Comparison of ENCODE assay signal across 8 cellular contexts in the genomic region with DNA sequence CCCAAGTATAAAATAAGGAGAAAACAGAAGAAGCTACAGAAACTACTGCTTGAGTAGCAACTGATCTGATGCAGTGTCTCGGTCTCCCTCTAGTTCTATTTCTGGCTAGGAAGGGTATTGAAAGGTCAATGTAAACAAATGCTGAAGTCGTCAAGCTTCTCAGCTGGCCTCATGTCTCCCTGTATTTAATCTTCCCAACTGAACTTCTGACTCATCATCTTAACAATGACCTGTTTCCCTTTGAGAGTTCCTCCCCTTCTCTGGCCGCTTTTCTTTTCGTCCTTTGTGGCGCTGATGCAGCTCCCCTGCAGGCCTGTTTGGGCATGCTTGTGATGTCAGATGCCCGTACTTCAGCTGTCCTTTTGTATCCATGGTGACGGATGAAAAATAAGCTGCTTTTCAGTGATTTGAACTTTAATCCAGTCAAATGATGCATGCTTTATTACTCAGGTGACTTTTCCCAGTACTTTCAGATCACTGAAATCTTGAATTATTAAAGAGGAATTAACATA. TPM values are rescaled to one million over a fixed set of nuclear protein-coding genes. Genes with fewer than 3 reads are reported as not detected.
A peak's percentile ranks its signal among the peaks of the same experiment; 100 is the strongest.
DNase-seq lines count a peak whose midpoint lies in the region; ATAC-seq, FAIRE-seq and TF ChIP-seq lines count a peak whose summit lies in the region.

No MANE protein-coding gene starts in this region.

- H3K36me3 Mint-ChIP-seq in activated B cell treated with CpG ODN at 0.5 μM for 24 hours (ENCODE audit: low read depth), result no peaks in the 10 kb centered on the region

- H3K4me1 ChIP-seq in pancreas, result peaks cover 0 to 15% (median 6%) of the 10 kb centered on the region in 3 donors

- H3K4me3 Mint-ChIP-seq in activated B cell treated with CpG ODN at 0.5 μM for 24 hours, result peak overlapping the region; percentile 17

- CTCF ChIA-PET in activated B cell treated with CpG ODN at 0.5 μM for 24 hours (lab: Charles Lee), result no interaction called here

- 38 to 45% methylated on average over 7 of the region's 7 CpGs for WGBS in pancreas, 2 donors

- H3K27me3 ChIP-seq in pancreas, result no peaks in the 10 kb centered on the region

- POLR2A ChIA-PET in activated B cell treated with CpG ODN at 0.5 μM for 24 hours (lab: Charles Lee), result interaction anchor here (0.6 kb wide), 1 partner anchor 233 kb away, joined by 3 read pairs; no protein-coding TSS in a partner anchor

- no peaks in the 10 kb centered on the region for H3K9me3 ChIP-seq in pancreas

- TF ChIP-seq CTCF in activated B cell treated with CpG ODN at 0.5 μM for 24 hours (IDR thresholded peaks at IDR 0.05), result no peak
- peak in 2 of 4 donors; percentile 13 to 14 for TF ChIP-seq CTCF in pancreas (IDR thresholded peaks at IDR 0.05)

- H3K4me1 Mint-ChIP-seq in activated B cell treated with CpG ODN at 0.5 μM for 24 hours, result peaks cover 8% of the 10 kb centered on the region

- peak; percentile 81 for ATAC-seq in GM19035 (IDR thresholded peaks at IDR 0.05; ENCODE audit: unreplicated experiment)
- ATAC-seq in HG03103 (IDR thresholded peaks at IDR 0.05; ENCODE audit: low read depth, unreplicated experiment), result peak; percentile 78
- peak; percentile 56 for ATAC-seq in activated B cell treated with CpG ODN at 0.5 μM for 24 hours (ENCODE audit: low read depth)
- peak; percentile 61 to 93 (median 86) for ATAC-seq in pancreas

- no peaks in the 10 kb centered on the region for H3K36me3 ChIP-seq in pancreas

- H3K27ac Mint-ChIP-seq in activated B cell treated with CpG ODN at 0.5 μM for 24 hours, result no peak overlapping the region

- no peak overlapping the region for H3K4me3 ChIP-seq in pancreas

- no peaks in the 10 kb centered on the region for H3K9me3 Mint-ChIP-seq in activated B cell treated with CpG ODN at 0.5 μM for 24 hours

- no peaks in the 10 kb centered on the region for H3K27me3 Mint-ChIP-seq in activated B cell treated with CpG ODN at 0.5 μM for 24 hours

- FAIRE-seq in pancreas (lab: Jason Lieb, UNC), result peak; percentile 97

- intact Hi-C loops in activated B cell treated with CpG ODN at 0.5 μM for 24 hours (cut with micrococcal nuclease), result loop anchor here (1.0 to 5.0 kb wide), 2 partner anchors 8 to 298 kb away; a partner anchor contains a TSS
- intact Hi-C loops in head of caudate nucleus (cut with DNase I), result no loop called here
- intact Hi-C loops in pancreas (cut with DNase I), result no loop called here

- DNase-seq in C1 segment of cervical spinal cord (lab: John Stamatoyannopoulos, UW) (peak in 13 of 14 donors; percentile 13 to 88 (median 63)), NCI-H2171 treated with DMSO at 0.1 percent for 48 hours (lab: John Stamatoyannopoulos, UW) (peak; percentile 93), activated B cell treated with CpG ODN at 0.5 μM for 24 hours (no peak), head of caudate nucleus (peak; percentile 28 to 84 (median 62)), pancreas (peak in 4 of 6 donors; percentile 22 to 43 (median 31))
- DNase-seq in effector CD4-positive, alpha-beta T cell, result no peak

- H3K27ac ChIP-seq in pancreas, result peak overlapping the region in 3 of 4 donors; percentile 12 to 68 (median 63)

RNA-seq across cellular contexts. Expression of a gene that starts 7.8 kb away (rescaled TPM):
- 0.17 and 0.18 TPM in 2 replicates for total RNA-seq in activated B cell treated with CpG ODN at 0.5 μM for 24 hours
- total RNA-seq in pancreas, result 1 to 10 TPM; 1.8 to 7.9 (median 2.6) TPM
- polyA plus RNA-seq in pancreas, result 1 to 10 TPM; 1.3 to 2.9 TPM

Comparison
In these comparisons a context has a peak if more than half of its experiments do, and no peak if none do; other contexts are left out.
1. DNase-seq: peak in C1 segment of cervical spinal cord (13 of 14), NCI-H2171 treated with DMSO at 0.1 percent for 48 hours (single experiment), head of caudate nucleus (42 of 42) and pancreas (4 of 6); none in activated B cell treated with CpG ODN at 0.5 μM for 24 hours (single experiment) and effector CD4-positive, alpha-beta T cell (single experiment).
2. Peak in every context shown above with its lines, with median percentiles within 50 percentile points of each other: ATAC-seq.